In the genomic region with DNA sequence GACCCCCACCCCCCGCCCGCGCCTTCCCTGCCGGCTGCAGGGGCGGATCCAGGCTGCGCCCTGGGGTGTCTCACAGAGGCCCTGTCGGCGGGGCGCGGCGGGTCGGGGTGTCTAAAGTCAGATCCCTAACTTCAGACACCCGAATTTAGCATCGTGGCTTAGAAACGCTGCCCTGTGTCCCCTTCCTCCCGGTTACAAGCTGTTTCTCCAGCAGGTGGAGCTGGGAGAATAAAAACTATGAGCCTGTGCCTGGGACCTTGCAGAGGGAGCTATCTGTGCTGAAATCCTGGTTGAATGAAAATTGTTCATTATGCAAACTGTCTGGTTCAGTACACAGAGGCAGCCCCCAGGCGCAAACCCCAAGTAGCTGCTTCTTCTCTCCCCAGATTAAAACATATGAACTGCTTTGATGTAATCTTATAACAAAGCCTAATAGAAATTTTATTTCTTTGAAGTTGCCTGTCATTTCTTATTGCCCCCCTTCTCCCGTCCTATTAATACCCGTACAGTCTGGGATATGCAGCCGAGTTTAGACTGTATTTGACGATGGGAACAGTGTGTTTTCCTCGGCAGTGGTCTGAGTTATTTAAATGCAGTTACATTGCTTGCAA, we compare ENCODE assay signal across 8 cellular contexts.
DNase-seq lines count a peak whose midpoint lies in the region; ATAC-seq and TF ChIP-seq lines count a peak whose summit lies in the region.

No MANE protein-coding gene starts in this region.

- 1% methylated on average over 12 of the region's 22 CpGs; no CpG with 5 or more reads in 1 of the 2 experiments for WGBS in IMR-90 (ENCODE audit: extremely low coverage in 2 of 2, insufficient read length in 1 of 2), 2 experiments

- H3K23ac ChIP-seq in IMR-90 (ENCODE audit: low read depth, low read length), result no peak overlapping the region

- TF ChIP-seq CTCF in IMR-90 (conservative IDR thresholded peaks at IDR 0.05; ENCODE audit: low read depth, low read length), result peak; percentile 83
- TF ChIP-seq CTCF in OCI-LY1 (IDR thresholded peaks at IDR 0.05; ENCODE audit: low read length), result peak; percentile 64
- TF ChIP-seq CTCF in osteoblast (IDR thresholded peaks at IDR 0.05; ENCODE audit: extremely low read depth, low read depth, low read length), result peak; percentile 73

- H3K4ac ChIP-seq in IMR-90 (ENCODE audit: low read depth, low read length), result no peak overlapping the region

- TF ChIP-seq RAD21 in IMR-90 (IDR thresholded peaks at IDR 0.05; ENCODE audit: low read length), result peak; percentile 86

- no peak overlapping the region for H4K5ac ChIP-seq in IMR-90 (ENCODE audit: low read depth, low read length)

- no peak overlapping the region for H2AK9ac ChIP-seq in IMR-90 (replicated peaks; ENCODE audit: low read depth, low read length, poor library complexity)

- no peaks in the 10 kb centered on the region for H3K9me3 Mint-ChIP-seq in activated naive CD4-positive, alpha-beta T cell treated with anti-CD3 and anti-CD28 coated beads, Interleukin-2, amount 50 U/mL, for 24 hours

- H4K91ac ChIP-seq in IMR-90 (ENCODE audit: insufficient read depth, low read depth, low read length), result no peak overlapping the region

- BruUV-seq in IMR-90 (replicated peaks; lab: Mats Ljungman, UMichigan), result no TSS peak

- no peak overlapping the region for H3K56ac ChIP-seq in IMR-90 (ENCODE audit: extremely low read depth, insufficient read depth, low read length)

- no peak overlapping the region for H2BK15ac ChIP-seq in IMR-90 (ENCODE audit: low read depth, low read length)

- H3K9ac ChIP-seq in IMR-90 (ENCODE audit: low read depth, low read length) (no peak overlapping the region), OCI-LY1 (ENCODE audit: low read length) (no peak overlapping the region; the same call in 1 of the 2 replicates)

- dilution Hi-C loops in IMR-90 (cut with HindIII; ENCODE audit: low sequenced_read_pairs, unreplicated experiment), result no loop called here

- CTCF ChIA-PET in IMR-90 (lab: Yijun Ruan, JAX), result interaction anchor here (0.5 to 1.1 kb wide), 10 partner anchors 16 to 394 kb away, joined by 3 to 18 read pairs (median 4); a partner anchor contains a TSS

- no peaks in the 10 kb centered on the region for H3K36me3 Mint-ChIP-seq in activated naive CD4-positive, alpha-beta T cell treated with anti-CD3 and anti-CD28 coated beads, Interleukin-2, amount 50 U/mL, for 24 hours

- in situ Hi-C loops in IMR-90 (cut with MboI; ENCODE audit: low sequenced_read_pairs), result loop anchor here (10.0 kb wide), 1 partner anchor 376 kb away; no protein-coding TSS in a partner anchor

- H3K4me1 ChIP-seq in IMR-90 (ENCODE audit: control insufficient read depth, insufficient read depth, low read length) (no peaks in the 10 kb centered on the region; the same call in 1 of the 2 replicates), OCI-LY1 (ENCODE audit: insufficient read depth, low read length, severe bottlenecking) (peaks cover 44% of the 10 kb centered on the region), osteoblast (ENCODE audit: insufficient read depth, low read length) (peaks cover 9% of the 10 kb centered on the region)

- no peaks in the 10 kb centered on the region for H3F3A ChIP-seq in OCI-LY1 (ENCODE audit: insufficient read depth, low read length)

- intact Hi-C loops in IMR-90 (cut with micrococcal nuclease), result loop anchor here (1.0 kb wide), 2 partner anchors 117 to 373 kb away; no protein-coding TSS in a partner anchor

- H4K20me1 ChIP-seq in IMR-90 (ENCODE audit: insufficient read depth, low read length), result no peaks in the 10 kb centered on the region
- no peaks in the 10 kb centered on the region for H4K20me1 ChIP-seq in OCI-LY1 (ENCODE audit: insufficient read depth, low read length)
- H4K20me1 ChIP-seq in osteoblast (ENCODE audit: insufficient read depth, low read length), result no peaks in the 10 kb centered on the region

- no peak overlapping the region for H3K27ac Mint-ChIP-seq in activated naive CD4-positive, alpha-beta T cell treated with anti-CD3 and anti-CD28 coated beads, Interleukin-2, amount 50 U/mL, for 24 hours

- no peaks in the 10 kb centered on the region for H3K9me3 ChIP-seq in IMR-90 (ENCODE audit: control insufficient read depth, insufficient read depth, low read length)
- H3K9me3 ChIP-seq in OCI-LY1 (ENCODE audit: low read length), result no peaks in the 10 kb centered on the region
- H3K9me3 ChIP-seq in osteoblast (ENCODE audit: low read depth, low read length), result no peaks in the 10 kb centered on the region

- POLR2A ChIA-PET in IMR-90 (lab: Charles Lee; ENCODE audit: unreplicated experiment), result no interaction called here

- DNase-seq in DMS 273 treated with DMSO at 0.1 percent for 48 hours (lab: John Stamatoyannopoulos, UW), result peak; percentile 26
- peak; percentile 73 for DNase-seq in IMR-90
- peak; percentile 65 for DNase-seq in glomerular visceral epithelial cell (ENCODE audit: extremely low spot score)
- peak; percentile 90 for DNase-seq in osteoblast (ENCODE audit: insufficient read length, low spot score, missing footprints)

- no peak overlapping the region for H3K18ac ChIP-seq in IMR-90 (ENCODE audit: low read depth, low read length)

- no peak for TF ChIP-seq POLR2A in IMR-90 (IDR thresholded peaks at IDR 0.05; ENCODE audit: low read depth, low read length)

- no peak overlapping the region for H3K14ac ChIP-seq in IMR-90 (replicated peaks; ENCODE audit: low read depth, low read length)

- peak overlapping the region; percentile 53; the same call in 1 of the 2 replicates for H3K4me2 ChIP-seq in IMR-90 (ENCODE audit: low read depth, low read length)
- peak overlapping the region; percentile 38; the same call in 1 of the 2 replicates for H3K4me2 ChIP-seq in OCI-LY1 (ENCODE audit: low read length)
- H3K4me2 ChIP-seq in osteoblast (ENCODE audit: insufficient read depth, low read length), result peak overlapping the region; percentile 87

- no peak overlapping the region for H2BK5ac ChIP-seq in IMR-90 (ENCODE audit: low read depth, low read length, poor library complexity, severe bottlenecking)

- H3K9me1 ChIP-seq in IMR-90 (ENCODE audit: insufficient read depth, low read length), result no peaks in the 10 kb centered on the region

- H3K4me3 ChIP-seq in IMR-90 (ENCODE audit: insufficient read depth, low read depth, low read length) (no peak overlapping the region), OCI-LY1 (ENCODE audit: low read depth, low read length, poor library complexity, severe bottlenecking) (peak overlapping the region; percentile 13), osteoblast (ENCODE audit: insufficient read depth, low read length) (peak overlapping the region; percentile 62)

- no peak overlapping the region for H2BK20ac ChIP-seq in IMR-90 (ENCODE audit: low read depth, low read length)

- H2AK5ac ChIP-seq in IMR-90 (ENCODE audit: low read depth, low read length), result no peak overlapping the region

- peak overlapping the region; percentile 72 for H3K4me3 Mint-ChIP-seq in activated naive CD4-positive, alpha-beta T cell treated with anti-CD3 and anti-CD28 coated beads, Interleukin-2, amount 50 U/mL, for 24 hours

- no peaks in the 10 kb centered on the region for H3K9me2 ChIP-seq in OCI-LY1 (ENCODE audit: low read depth, low read length)

- H3K36me3 ChIP-seq in IMR-90 (ENCODE audit: control insufficient read depth, insufficient read depth, low read length) (no peaks in the 10 kb centered on the region), OCI-LY1 (ENCODE audit: insufficient read depth, low read length) (no peaks in the 10 kb centered on the region), osteoblast (ENCODE audit: insufficient read depth, low read length) (no peaks in the 10 kb centered on the region)

- no peaks in the 10 kb centered on the region for H3K79me1 ChIP-seq in IMR-90 (ENCODE audit: low read depth in 1 of 2, low read length in 2 of 2)

- peaks cover 12% of the 10 kb centered on the region for H3K4me1 Mint-ChIP-seq in activated naive CD4-positive, alpha-beta T cell treated with anti-CD3 and anti-CD28 coated beads, Interleukin-2, amount 50 U/mL, for 24 hours

- H3K27ac ChIP-seq in IMR-90 (ENCODE audit: insufficient read depth, low read length) (no peak overlapping the region), OCI-LY1 (ENCODE audit: low read depth, low read length, poor library complexity, severe bottlenecking) (no peak overlapping the region), osteoblast (ENCODE audit: low read depth, low read length) (no peak overlapping the region)

- peaks cover 25% of the 10 kb centered on the region for H3K27me3 Mint-ChIP-seq in activated naive CD4-positive, alpha-beta T cell treated with anti-CD3 and anti-CD28 coated beads, Interleukin-2, amount 50 U/mL, for 24 hours

- no peak overlapping the region for H4K8ac ChIP-seq in IMR-90 (ENCODE audit: low read depth in 2 of 2, low read length in 2 of 2)

- H2AFZ ChIP-seq in IMR-90 (replicated peaks; ENCODE audit: low read length, poor library complexity) (peak overlapping the region; percentile 73), OCI-LY1 (ENCODE audit: low read length) (no peak overlapping the region), osteoblast (ENCODE audit: low read length) (peak overlapping the region; percentile 66)

- H3K27me3 ChIP-seq in IMR-90 (ENCODE audit: control insufficient read depth, insufficient read depth, low read length), result peaks cover 72% of the 10 kb centered on the region
- H3K27me3 ChIP-seq in OCI-LY1 (ENCODE audit: insufficient read depth, low read length), result 0 out of 2 replicates have a peak, but pooled peaks cover 5% of the 10 kb centered on the region
- peaks cover 86% of the 10 kb centered on the region for H3K27me3 ChIP-seq in osteoblast (ENCODE audit: insufficient read depth, low read length)

- no peak overlapping the region for H2BK120ac ChIP-seq in IMR-90 (ENCODE audit: low read depth, low read length)

- no peaks in the 10 kb centered on the region for H3K79me2 ChIP-seq in OCI-LY1 (ENCODE audit: insufficient read depth, low read length)
- no peaks in the 10 kb centered on the region for H3K79me2 ChIP-seq in osteoblast (ENCODE audit: insufficient read depth, low read length)

- ATAC-seq in IMR-90 (ENCODE audit: low read depth), result peak; percentile 97
- no peak for ATAC-seq in HG02798 (IDR thresholded peaks at IDR 0.05; ENCODE audit: poor library complexity, unreplicated experiment)
- ATAC-seq in GM21737 (IDR thresholded peaks at IDR 0.05; ENCODE audit: unreplicated experiment), result no peak

TF ChIP-seq in IMR-90, 13 proteins besides CTCF, POLR2A, EP300 and RAD21:
- no peak for TF ChIP-seq RCOR1 (IDR thresholded peaks at IDR 0.05; ENCODE audit: insufficient replicate concordance, low read length)
- TF ChIP-seq SMC3 (IDR thresholded peaks at IDR 0.05; ENCODE audit: low read depth, low read length), result peak; percentile 87
- TF ChIP-seq, protein P1, sequence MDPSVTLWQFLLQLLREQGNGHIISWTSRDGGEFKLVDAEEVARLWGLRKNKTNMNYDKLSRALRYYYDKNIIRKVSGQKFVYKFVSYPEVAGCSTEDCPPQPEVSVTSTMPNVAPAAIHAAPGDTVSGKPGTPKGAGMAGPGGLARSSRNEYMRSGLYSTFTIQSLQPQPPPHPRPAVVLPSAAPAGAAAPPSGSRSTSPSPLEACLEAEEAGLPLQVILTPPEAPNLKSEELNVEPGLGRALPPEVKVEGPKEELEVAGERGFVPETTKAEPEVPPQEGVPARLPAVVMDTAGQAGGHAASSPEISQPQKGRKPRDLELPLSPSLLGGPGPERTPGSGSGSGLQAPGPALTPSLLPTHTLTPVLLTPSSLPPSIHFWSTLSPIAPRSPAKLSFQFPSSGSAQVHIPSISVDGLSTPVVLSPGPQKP (IDR thresholded peaks at IDR 0.05; ENCODE audit: borderline replicate concordance, low read depth, low read length), result no peak
- no peak for TF ChIP-seq MAFK (IDR thresholded peaks at IDR 0.05; ENCODE audit: low read depth, low read length)

Comparison
In these comparisons a context has a peak if more than half of its experiments do, and no peak if none do; other contexts are left out.
1. DNase-seq: peak in every context shown above with its lines; median percentile 90 in osteoblast; 73 in IMR-90; 65 in glomerular visceral epithelial cell; 26 in DMS 273 treated with DMSO at 0.1 percent for 48 hours.